10 cellular contexts compared by ENCODE assay signal in genomic region chr11:117045956-117046355, GRCh38. TPM values are rescaled to one million over a fixed set of nuclear protein-coding genes. Genes with fewer than 3 reads are reported as not detected.
DNase-seq lines count a peak whose midpoint lies in the region; ATAC-seq and TF ChIP-seq lines count a peak whose summit lies in the region.
"Had no signal": no experiment of that assay in that cellular context is flagged by ENCODE, and none has a peak within 500 bp of the region (broad histone marks: within the 10 kb centered on the region; RNA-seq: fewer than 3 reads in every experiment).

No MANE protein-coding gene starts in this region.

- peak; percentile 57 for ATAC-seq in Right ventricle myocardium inferior
- no peak for ATAC-seq in central memory CD8-positive, alpha-beta T cell (replicated peaks; ENCODE audit: extremely low read depth, poor library complexity, severe bottlenecking)
- peak; percentile 82 for ATAC-seq in left lung
- peak; percentile 77 for ATAC-seq in upper lobe of right lung
- ATAC-seq in GM21723 (IDR thresholded peaks at IDR 0.05; ENCODE audit: unreplicated experiment): no peak
- no peak for ATAC-seq in GM21367 (IDR thresholded peaks at IDR 0.05; ENCODE audit: unreplicated experiment)
- ATAC-seq: T-cell had no signal

- intact Hi-C loops in Right ventricle myocardium inferior (cut with DNase I) (no loop called here), cardiac septum (cut with DNase I) (no loop called here), left lung (cut with DNase I) (no loop called here), upper lobe of right lung (cut with DNase I) (no loop called here)

- H3K27me3 Mint-ChIP-seq in central memory CD8-positive, alpha-beta T cell: no peaks in the 10 kb centered on the region
- H3K27me3 Mint-ChIP-seq: T-cell had no signal

- no peaks in the 10 kb centered on the region for H3K9me3 ChIP-seq in left lung
- H3K9me3 ChIP-seq in upper lobe of right lung: no peaks in the 10 kb centered on the region
- H3K9me3 ChIP-seq: vagina had no signal

- no peaks in the 10 kb centered on the region for H3K36me3 ChIP-seq in left lung
- no peaks in the 10 kb centered on the region for H3K36me3 ChIP-seq in upper lobe of right lung
- H3K36me3 ChIP-seq: vagina had no signal

- DNase-seq in Right ventricle myocardium inferior (ENCODE audit: missing footprints): no peak
- DNase-seq in cardiac septum (ENCODE audit: low spot score): no peak
- no peak for DNase-seq in central memory CD8-positive, alpha-beta T cell (ENCODE audit: low spot score in 2 of 2)
- no peak for DNase-seq in left lung
- no peak for DNase-seq in upper lobe of right lung
- DNase-seq in NCI-H510A treated with DMSO at 0.1 percent for 48 hours (lab: John Stamatoyannopoulos, UW): no peak
- DNase-seq: T-cell had no signal

- H3K9me3 Mint-ChIP-seq in central memory CD8-positive, alpha-beta T cell: no peaks in the 10 kb centered on the region
- H3K9me3 Mint-ChIP-seq: T-cell had no signal

- H3K36me3 Mint-ChIP-seq in central memory CD8-positive, alpha-beta T cell (ENCODE audit: insufficient read depth): peaks cover 21% of the 10 kb centered on the region

- H3K4me3 Mint-ChIP-seq in central memory CD8-positive, alpha-beta T cell: peak overlapping the region; percentile 34
- H3K4me3 Mint-ChIP-seq: T-cell had no signal

- H3K4me1 Mint-ChIP-seq in central memory CD8-positive, alpha-beta T cell: peaks cover 69% of the 10 kb centered on the region

- no peak overlapping the region for H3K27ac ChIP-seq in left lung
- H3K27ac ChIP-seq in upper lobe of right lung: no peak overlapping the region
- H3K27ac ChIP-seq: vagina had no signal

- TF ChIP-seq CTCF in left lung (IDR thresholded peaks at IDR 0.05) (no peak), upper lobe of right lung (IDR thresholded peaks at IDR 0.05) (no peak)

- H3K4me1 ChIP-seq in left lung (peaks cover 12 to 52% of the 10 kb centered on the region in 2 donors), upper lobe of right lung (peaks cover 25% of the 10 kb centered on the region)

- H3K27me3 ChIP-seq in left lung: no peaks in the 10 kb centered on the region
- no peaks in the 10 kb centered on the region for H3K27me3 ChIP-seq in upper lobe of right lung
- H3K27me3 ChIP-seq: vagina had no signal

- peak overlapping the region; percentile 80 for H3K27ac Mint-ChIP-seq in central memory CD8-positive, alpha-beta T cell (ENCODE audit: low read depth)
- H3K27ac Mint-ChIP-seq: T-cell had no signal

- H3K4me3 ChIP-seq in left lung (no peak overlapping the region), upper lobe of right lung (no peak overlapping the region)
- H3K4me3 ChIP-seq: vagina had no signal

RNA-seq across cellular contexts. Expression of gene SIK3, which starts 52.3 kb away (rescaled TPM):
- total RNA-seq in Right ventricle myocardium inferior (28.7 TPM), cardiac septum (47.4 TPM), left lung (10 to 100 TPM; 28.0 to 49.6 TPM), upper lobe of right lung (37.1 TPM)

Comparison
In these comparisons a context has a peak if more than half of its experiments do, and no peak if none do; other contexts are left out.
1. ATAC-seq: peak in Right ventricle myocardium inferior (single experiment), left lung (single experiment) and upper lobe of right lung (single experiment); none in central memory CD8-positive, alpha-beta T cell (single experiment), GM21723 (single experiment) and GM21367 (single experiment).